In the genomic region with DNA sequence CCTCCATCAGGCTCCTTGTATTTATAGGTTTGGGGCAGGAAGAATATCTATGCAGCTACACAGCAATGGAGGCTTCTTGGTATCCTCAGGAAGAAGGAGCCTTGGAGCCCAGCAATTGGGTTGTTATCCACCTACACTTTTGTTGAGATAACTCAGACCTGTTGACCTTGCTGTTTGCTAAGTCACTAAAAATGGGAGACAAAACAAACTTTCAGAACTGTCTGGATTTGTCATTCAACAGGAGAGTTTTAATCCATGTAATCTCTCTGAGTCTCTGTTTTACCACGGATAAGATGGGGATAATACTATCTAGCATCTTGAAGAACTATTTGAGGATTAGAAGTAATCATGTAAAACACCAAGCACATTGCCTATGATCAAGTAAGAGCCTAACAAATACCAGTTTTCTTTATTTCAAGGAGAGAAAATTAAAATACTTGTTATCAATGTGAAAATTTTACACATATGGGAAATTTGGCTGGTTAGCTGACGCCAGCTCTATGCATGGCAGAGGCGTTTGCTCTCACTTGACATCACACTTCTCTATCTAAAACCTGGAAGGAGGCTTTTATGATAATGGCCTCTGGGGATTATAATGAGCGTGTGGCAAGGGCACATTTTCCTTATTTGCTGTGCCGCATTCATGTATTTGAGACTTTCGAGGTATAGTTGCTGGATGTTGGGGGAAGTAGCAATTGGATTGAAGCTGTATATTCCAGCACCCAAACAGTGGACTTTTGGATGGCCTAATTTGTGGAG, we compare ENCODE assay signal across 16 cellular contexts.
"Had no signal": no experiment of that assay in that cellular context is flagged by ENCODE, and none has a peak within 500 bp of the region (broad histone marks: within the 10 kb centered on the region; RNA-seq: fewer than 3 reads in every experiment).

No MANE protein-coding gene starts in this region.

- H3K36me3 ChIP-seq: cardiac muscle cell, right atrium auricular region, tibial nerve, uterus had no signal

- H3K4me3 ChIP-seq: cardiac muscle cell, lung, right atrium auricular region, tibial nerve, uterus had no signal

- DNase-seq: activated B cell treated with CpG ODN at 0.5 μM for 24 hours; activated CD4-positive, alpha-beta memory T cell treated with anti-CD3 and anti-CD28 coated beads for 36 hours; activated CD4-positive, alpha-beta T cell treated with anti-CD3 and anti-CD28 coated beads for 4 hours; dermis blood vessel endothelial cell; effector memory CD4-positive, alpha-beta T cell; foreskin fibroblast; left cardiac atrium; midbrain; occipital lobe; stimulated activated naive CD8-positive, alpha-beta T cell treated with anti-CD3 and anti-CD28 coated beads, Interleukin-15, Interleukin-2, amounts not matched to agents 100 U/mL and 50 U/mL, for 24 hours; substantia nigra; uterus had no signal

- H3K4me1 ChIP-seq: right atrium auricular region, tibial nerve, uterus had no signal

- H3K9me3 ChIP-seq: right atrium auricular region, tibial nerve, uterus had no signal

- H3K27me3 ChIP-seq: cardiac muscle cell, tibial nerve, uterus had no signal

- H3K27ac ChIP-seq: cardiac muscle cell, right atrium auricular region, tibial nerve, uterus had no signal
